Comparison of ENCODE assay signal across 1 cellular context in genomic region chr22:46586123-46586519, GRCh38.
TF ChIP-seq lines count a peak whose summit lies in the region.

No MANE protein-coding gene starts in this region.

TF ChIP-seq in HCT116, 20 proteins besides CTCF, POLR2A, EP300 and RAD21 (continued from another document):
- TF ChIP-seq, protein P1, sequence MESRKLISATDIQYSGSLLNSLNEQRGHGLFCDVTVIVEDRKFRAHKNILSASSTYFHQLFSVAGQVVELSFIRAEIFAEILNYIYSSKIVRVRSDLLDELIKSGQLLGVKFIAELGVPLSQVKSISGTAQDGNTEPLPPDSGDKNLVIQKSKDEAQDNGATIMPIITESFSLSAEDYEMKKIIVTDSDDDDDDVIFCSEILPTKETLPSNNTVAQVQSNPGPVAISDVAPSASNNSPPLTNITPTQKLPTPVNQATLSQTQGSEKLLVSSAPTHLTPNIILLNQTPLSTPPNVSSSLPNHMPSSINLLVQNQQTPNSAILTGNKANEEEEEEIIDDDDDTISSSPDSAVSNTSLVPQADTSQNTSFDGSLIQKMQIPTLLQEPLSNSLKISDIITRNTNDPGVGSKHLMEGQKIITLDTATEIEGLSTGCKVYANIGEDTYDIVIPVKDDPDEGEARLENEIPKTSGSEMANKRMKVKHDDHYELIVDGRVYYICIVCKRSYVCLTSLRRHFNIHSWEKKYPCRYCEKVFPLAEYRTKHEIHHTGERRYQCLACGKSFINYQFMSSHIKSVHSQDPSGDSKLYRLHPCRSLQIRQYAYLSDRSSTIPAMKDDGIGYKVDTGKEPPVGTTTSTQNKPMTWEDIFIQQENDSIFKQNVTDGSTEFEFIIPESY (IDR thresholded peaks at IDR 0.05; ENCODE audit: extremely low read depth, insufficient replicate concordance, low read length), result no peak
- no peak for TF ChIP-seq TCF7L2 (IDR thresholded peaks at IDR 0.05; ENCODE audit: borderline replicate concordance, extremely low read depth, insufficient read depth, insufficient read length)
- TF ChIP-seq CEBPB (IDR thresholded peaks at IDR 0.05; ENCODE audit: low read depth), result no peak
- no peak for TF ChIP-seq JUND (IDR thresholded peaks at IDR 0.05)
- no peak for TF ChIP-seq ZFX (IDR thresholded peaks at IDR 0.05)
